In the genomic region with DNA sequence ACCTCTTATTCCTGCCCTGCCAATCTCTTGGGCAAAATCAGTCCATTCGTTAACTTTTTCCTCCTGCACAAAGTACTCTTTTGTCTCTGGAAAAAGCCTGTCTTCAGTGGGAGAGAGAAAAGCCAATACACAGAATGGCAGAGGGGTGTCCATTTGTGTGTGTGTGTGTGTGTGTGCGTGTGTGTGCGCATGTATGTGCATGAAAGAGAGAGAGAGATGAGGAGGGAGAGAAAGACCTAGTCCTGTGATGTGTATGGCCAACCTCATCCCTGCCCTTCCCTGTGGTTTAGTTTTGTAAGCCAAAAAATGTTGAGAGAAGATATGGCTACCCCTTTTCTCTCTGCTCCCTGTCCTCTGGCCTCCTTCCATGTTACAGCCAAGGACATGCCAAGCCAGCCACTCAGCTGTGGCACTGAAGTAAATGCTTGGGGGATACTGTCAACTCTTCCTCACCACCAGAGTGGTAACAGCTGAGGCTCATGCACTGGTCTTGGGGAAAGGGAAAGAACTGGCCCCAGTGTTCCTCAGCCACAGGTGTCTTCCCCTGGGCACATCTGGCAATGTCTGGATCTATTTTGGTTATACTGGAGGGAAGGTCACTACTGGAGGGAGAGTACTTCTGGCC, we compare ENCODE assay signal across 17 cellular contexts.
"Had no signal": no experiment of that assay in that cellular context is flagged by ENCODE, and none has a peak within 500 bp of the region (broad histone marks: within the 10 kb centered on the region; RNA-seq: fewer than 3 reads in every experiment).

No MANE protein-coding gene starts in this region.

- H3K9me3 Mint-ChIP-seq: dendritic cell treated with granulocyte-macrophage colony-stimulating factor and Interleukin-4, amounts not matched to agents 40 ng/mL and 50 ng/mL, for 4 days; natural killer cell; neural crest cell had no signal

- H3K27me3 Mint-ChIP-seq: dendritic cell treated with granulocyte-macrophage colony-stimulating factor and Interleukin-4, amounts not matched to agents 40 ng/mL and 50 ng/mL, for 4 days; progenitor cell of endocrine pancreas had no signal

- H3K27ac Mint-ChIP-seq: dendritic cell treated with granulocyte-macrophage colony-stimulating factor and Interleukin-4, amounts not matched to agents 40 ng/mL and 50 ng/mL, for 4 days; natural killer cell; progenitor cell of endocrine pancreas had no signal

- H3K27me3 ChIP-seq: foreskin keratinocyte, ovary, sigmoid colon, upper lobe of left lung, uterus had no signal

- H3K9me3 ChIP-seq: ovary, sigmoid colon, upper lobe of left lung, uterus had no signal

- H3K36me3 ChIP-seq: ovary, uterus had no signal

- H3K36me3 Mint-ChIP-seq: natural killer cell had no signal

- H3K4me3 ChIP-seq: ovary, sigmoid colon, upper lobe of left lung, uterus had no signal

- FAIRE-seq: colon, islet of Langerhans, small intestine had no signal

- H3K4me3 Mint-ChIP-seq: dendritic cell treated with granulocyte-macrophage colony-stimulating factor and Interleukin-4, amounts not matched to agents 40 ng/mL and 50 ng/mL, for 4 days; natural killer cell; neural crest cell had no signal

- DNase-seq: cerebellar nuclear complex; hippocampal formation; natural killer cell; ovary; sigmoid colon; stimulated activated CD4-positive, alpha-beta T cell treated with anti-CD3 and anti-CD28 coated beads, Interleukin-12 subunit alpha, Interleukin-12 subunit beta, amount 100 ng/mL, for 4 hours; stimulated activated CD4-positive, alpha-beta T cell treated with anti-CD3 and anti-CD28 coated beads, Interleukin-2, amount 100 ng/mL, for 48 hours; stimulated activated naive CD4-positive, alpha-beta T cell treated with Interleukin-2 at 50 U/mL for 16 hours; upper lobe of left lung; uterus had no signal

- H3K4me1 ChIP-seq: foreskin keratinocyte, sigmoid colon, uterus had no signal

- H3K27ac ChIP-seq: foreskin keratinocyte, ovary, sigmoid colon, upper lobe of left lung, uterus had no signal

- ATAC-seq: natural killer cell had no signal
